In the genomic region with DNA sequence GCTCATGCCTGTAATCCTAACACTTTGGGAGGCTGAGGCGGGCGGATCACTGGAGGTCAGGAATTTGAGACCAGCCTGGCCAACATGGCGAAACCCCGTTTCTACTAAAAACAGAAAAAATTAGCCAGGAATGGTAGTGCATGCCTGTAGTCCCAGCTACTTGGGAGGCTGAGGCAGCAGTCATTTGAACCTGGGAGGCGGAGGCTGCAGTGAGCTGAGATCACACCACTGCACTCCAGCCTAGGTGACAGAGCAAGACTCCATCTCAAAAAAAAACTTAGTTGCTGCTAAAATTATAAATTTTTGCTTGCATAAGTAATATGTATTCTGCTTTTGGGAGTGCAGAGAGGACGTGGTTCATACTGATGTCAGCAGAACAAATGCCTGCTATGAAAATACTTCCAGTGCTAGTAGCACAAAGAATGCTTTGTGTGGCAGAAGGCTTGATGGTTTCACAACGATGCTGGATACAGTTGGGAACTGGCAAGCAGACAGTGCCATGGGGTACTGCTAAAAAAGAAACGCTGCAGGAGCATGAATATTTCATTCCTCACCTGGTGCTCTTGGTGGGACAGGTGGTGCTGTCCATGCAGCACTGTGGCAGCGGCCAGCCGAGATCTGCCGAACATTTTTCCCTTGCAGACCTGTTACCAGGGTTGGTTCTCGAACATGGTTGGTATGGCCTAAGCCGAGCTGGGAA, we compare ENCODE assay signal across 27 cellular contexts. TPM values are rescaled to one million over a fixed set of nuclear protein-coding genes. Genes with fewer than 3 reads are reported as not detected.
DNase-seq lines count a peak whose midpoint lies in the region; ATAC-seq and TF ChIP-seq lines count a peak whose summit lies in the region.
"Had no signal": no experiment of that assay in that cellular context is flagged by ENCODE, and none has a peak within 500 bp of the region (broad histone marks: within the 10 kb centered on the region; RNA-seq: fewer than 3 reads in every experiment).

No MANE protein-coding gene starts in this region.

- no peaks in the 10 kb centered on the region for H3K27me3 Mint-ChIP-seq in brain
- H3K27me3 Mint-ChIP-seq: natural killer cell treated with Interleukin-12 subunit alpha and Interleukin-12 subunit beta and Interleukin-15 and Interleukin-18, amount 100 ng/mL, for 72 hours had no signal

- no peaks in the 10 kb centered on the region for H3K4me1 Mint-ChIP-seq in brain

- in situ Hi-C loops in ACHN (cut with HindIII; ENCODE audit: low pct_ligation_motif_present, low pct_unique_long_range_greater_than_20kb, low sequenced_read_pairs), result no loop called here

- no peak for TF ChIP-seq POLR2A in uterus (IDR thresholded peaks at IDR 0.05)

- ATAC-seq in sciatic nerve, result peak; percentile 83
- ATAC-seq: A549; HepG2; left ventricle myocardium superior; natural killer cell treated with Interleukin-12 subunit alpha and Interleukin-12 subunit beta and Interleukin-15 and Interleukin-18, amount 100 ng/mL, for 72 hours; stimulated activated naive CD8-positive, alpha-beta T cell treated with anti-CD3 and anti-CD28 coated beads, Interleukin-15, Interleukin-2, amounts not matched to agents 100 U/mL and 50 U/mL, for 24 hours had no signal

- H3K27ac Mint-ChIP-seq in brain, result peak overlapping the region in 3 of 5 experiments; percentile 14 to 69 (median 22)
- H3K27ac Mint-ChIP-seq: activated T-helper 1 cell treated with anti-CD3 and anti-CD28 coated beads, Interleukin-12 subunit alpha, Interleukin-12 subunit beta, Interleukin-2, Interleukin-4 antibody, amounts not matched to agents 30 ng/mL and 10 ng/mL and 1 ng/mL, durations not matched to agents 14 hours and 24 hours and 36 hours; natural killer cell treated with Interleukin-12 subunit alpha and Interleukin-12 subunit beta and Interleukin-15 and Interleukin-18, amount 100 ng/mL, for 72 hours had no signal

- no peak overlapping the region for H3K4me3 ChIP-seq in uterus
- H3K4me3 ChIP-seq: A549, HAP-1, transverse colon had no signal

- H3K27ac ChIP-seq in uterus, result no peak overlapping the region
- H3K27ac ChIP-seq: A549, transverse colon had no signal

- H3K27me3 ChIP-seq in uterus, result no peaks in the 10 kb centered on the region
- H3K27me3 ChIP-seq: transverse colon had no signal

- peaks cover 94% of the 10 kb centered on the region for H3K36me3 Mint-ChIP-seq in brain

- TF ChIP-seq CTCF in brain (conservative IDR thresholded peaks at IDR 0.05), result no peak
- no peak for TF ChIP-seq CTCF in uterus (IDR thresholded peaks at IDR 0.05)

- no peaks in the 10 kb centered on the region for H3K9me3 Mint-ChIP-seq in brain
- H3K9me3 Mint-ChIP-seq: activated T-helper 1 cell treated with anti-CD3 and anti-CD28 coated beads, Interleukin-12 subunit alpha, Interleukin-12 subunit beta, Interleukin-2, Interleukin-4 antibody, amounts not matched to agents 30 ng/mL and 10 ng/mL and 1 ng/mL, durations not matched to agents 14 hours and 24 hours and 36 hours; natural killer cell treated with Interleukin-12 subunit alpha and Interleukin-12 subunit beta and Interleukin-15 and Interleukin-18, amount 100 ng/mL, for 72 hours had no signal

- DNase-seq in Ammon's horn (ENCODE audit: low spot score) (peak; percentile 90), head of caudate nucleus (peak in 32 of 42 donors; percentile 31 to 82 (median 56)), sciatic nerve (ENCODE audit: low spot score) (no peak), uterus (no peak), NCI-H748 (lab: John Stamatoyannopoulos, UW; ENCODE audit: unreplicated experiment) (no peak), ACHN (no peak), NCI-H187 (lab: John Stamatoyannopoulos, UW) (no peak)
- DNase-seq: activated CD4-positive, alpha-beta T cell treated with anti-CD3 and anti-CD28 coated beads for 48 hours; activated naive CD4-positive, alpha-beta T cell treated with anti-CD3 and anti-CD28 coated beads, Interleukin-2, amount 50 U/mL, for 16 hours; central memory CD4-positive, alpha-beta T cell; DMS79 treated with DMSO at 0.1 percent for 48 hours; effector CD4-positive, alpha-beta T cell; erythroblast; foreskin fibroblast; left ventricle myocardium superior; NCI-H1048; NCI-H1694 treated with DMSO at 0.1 percent for 48 hours; NCI-H526; right cardiac atrium; stimulated activated naive CD8-positive, alpha-beta T cell treated with anti-CD3 and anti-CD28 coated beads, Interleukin-15, Interleukin-2, amounts not matched to agents 100 U/mL and 50 U/mL, for 24 hours; transverse colon had no signal

- H3K9me3 ChIP-seq in uterus, result no peaks in the 10 kb centered on the region
- H3K9me3 ChIP-seq: A549, HAP-1, transverse colon had no signal

- H3K4me3 Mint-ChIP-seq in brain, result no peak overlapping the region
- H3K4me3 Mint-ChIP-seq: activated T-helper 1 cell treated with anti-CD3 and anti-CD28 coated beads, Interleukin-12 subunit alpha, Interleukin-12 subunit beta, Interleukin-2, Interleukin-4 antibody, amounts not matched to agents 30 ng/mL and 10 ng/mL and 1 ng/mL, durations not matched to agents 14 hours and 24 hours and 36 hours; natural killer cell treated with Interleukin-12 subunit alpha and Interleukin-12 subunit beta and Interleukin-15 and Interleukin-18, amount 100 ng/mL, for 72 hours had no signal

- no peaks in the 10 kb centered on the region for H3K4me1 ChIP-seq in uterus
- H3K4me1 ChIP-seq: A549, transverse colon had no signal

- H3K36me3 ChIP-seq in uterus, result no peaks in the 10 kb centered on the region

- intact Hi-C loops in head of caudate nucleus (cut with DNase I), result no loop called here
- intact Hi-C loops in sciatic nerve (cut with DNase I), result no loop called here
- intact Hi-C loops in uterus (cut with DNase I; ENCODE audit: low total_unique reads), result no loop called here

RNA-seq across cellular contexts. Expression of gene FBXL22, which starts 31.1 kb away (rescaled TPM):
- polyA plus RNA-seq in brain (ENCODE audit: insufficient read depth, low read depth, low replicate concordance), result 1.5 TPM
- 0.71 TPM for total RNA-seq in sciatic nerve
- 10 to 100 TPM in 3 of 4 donors, 1 to 10 TPM in 1; 5.0 to 44.1 (median 25.2) TPM for total RNA-seq in uterus

Comparison
In these comparisons a context has a peak if more than half of its experiments do, and no peak if none do; other contexts are left out.
1. DNase-seq: peak in Ammon's horn (single experiment) and head of caudate nucleus (32 of 42); none in sciatic nerve (single experiment), uterus (0 of 2), NCI-H748 (single experiment), ACHN (single experiment) and NCI-H187 (0 of 2).